In the genomic region with DNA sequence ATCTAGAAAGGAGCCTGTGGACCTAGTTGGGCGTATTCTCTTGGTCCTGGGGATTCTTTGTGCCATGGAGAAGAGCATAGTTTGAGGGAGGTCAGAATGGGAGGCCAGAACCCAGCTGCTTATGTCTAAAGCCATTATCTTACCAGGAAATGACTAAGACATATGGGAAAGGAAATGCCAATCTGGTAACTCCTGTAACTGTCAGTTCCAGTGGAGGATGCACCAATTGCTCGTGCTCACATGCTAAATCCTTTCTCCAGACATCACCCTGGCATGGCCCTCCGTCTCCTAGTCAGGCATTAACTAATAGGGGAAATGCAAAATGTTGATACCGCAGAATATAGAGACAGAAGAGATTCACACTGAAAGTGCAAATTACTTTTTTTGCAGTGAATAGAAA, we compare ENCODE assay signal across 15 cellular contexts.
A peak's percentile ranks its signal among the peaks of the same experiment; 100 is the strongest.
DNase-seq lines count a peak whose midpoint lies in the region; ATAC-seq, FAIRE-seq and TF ChIP-seq lines count a peak whose summit lies in the region.
"Had no signal": no experiment of that assay in that cellular context is flagged by ENCODE, and none has a peak within 500 bp of the region (broad histone marks: within the 10 kb centered on the region; RNA-seq: fewer than 3 reads in every experiment).

No MANE protein-coding gene starts in this region.

- peaks cover 17% of the 10 kb centered on the region for H3K9me3 Mint-ChIP-seq in activated T-helper 1 cell treated with anti-CD3 and anti-CD28 coated beads, Interleukin-12 subunit alpha, Interleukin-12 subunit beta, Interleukin-2, Interleukin-4 antibody, amounts not matched to agents 30 ng/mL and 10 ng/mL and 1 ng/mL, durations not matched to agents 14 hours and 24 hours and 36 hours
- peaks cover 0 to 2% (median under 1%) of the 10 kb centered on the region in 6 donors for H3K9me3 Mint-ChIP-seq in immature natural killer cell

- peak; percentile 56 for DNase-seq in AG10803 (ENCODE audit: low read depth)
- peak; percentile 61 for DNase-seq in HTR-8/SVneo (ENCODE audit: insufficient read length, low spot score)
- DNase-seq in brain microvascular endothelial cell, result peak; percentile 76
- DNase-seq in kidney glomerular epithelial cell (lab: John Stamatoyannopoulos, UW), result peak; percentile 51
- no peak for DNase-seq in activated T-helper 1 cell treated with anti-CD3 and anti-CD28 coated beads, Interleukin-12 subunit alpha, Interleukin-12 subunit beta, Interleukin-2, Interleukin-4 antibody, amounts not matched to agents 30 ng/mL and 10 ng/mL and 1 ng/mL, durations not matched to agents 14 hours and 24 hours and 36 hours (ENCODE audit: low spot score)
- DNase-seq in immature natural killer cell, result no peak
- DNase-seq: activated effector memory CD4-positive, alpha-beta T cell treated with anti-CD3 and anti-CD28 coated beads, Interleukin-2, amount 50 U/mL, for 16 hours; stimulated activated CD4-positive, alpha-beta T cell treated with anti-CD3 and anti-CD28 coated beads, Interleukin-12 subunit alpha, Interleukin-12 subunit beta, amount 100 ng/mL, for 4 hours; stomach had no signal

- no peak overlapping the region for H3K4me3 Mint-ChIP-seq in activated T-helper 1 cell treated with anti-CD3 and anti-CD28 coated beads, Interleukin-12 subunit alpha, Interleukin-12 subunit beta, Interleukin-2, Interleukin-4 antibody, amounts not matched to agents 30 ng/mL and 10 ng/mL and 1 ng/mL, durations not matched to agents 14 hours and 24 hours and 36 hours
- H3K4me3 Mint-ChIP-seq in immature natural killer cell, result no peak overlapping the region
- H3K4me3 Mint-ChIP-seq: B cell had no signal

- peak; percentile 89 for FAIRE-seq in HTR-8/SVneo (lab: Jason Lieb, UNC)
- FAIRE-seq: GM12891, islet of Langerhans had no signal

- no peaks in the 10 kb centered on the region for H3K27me3 ChIP-seq in brain microvascular endothelial cell (replicated peaks)

- H3K27ac ChIP-seq in brain microvascular endothelial cell, result no peak overlapping the region
- H3K27ac ChIP-seq: stomach, VCaP had no signal

- H3K27me3 Mint-ChIP-seq in activated T-helper 1 cell treated with anti-CD3 and anti-CD28 coated beads, Interleukin-12 subunit alpha, Interleukin-12 subunit beta, Interleukin-2, Interleukin-4 antibody, amounts not matched to agents 30 ng/mL and 10 ng/mL and 1 ng/mL, durations not matched to agents 14 hours and 24 hours and 36 hours (ENCODE audit: insufficient read depth), result no peaks in the 10 kb centered on the region
- peaks cover 0 to 3% (median 3%) of the 10 kb centered on the region in 3 donors for H3K27me3 Mint-ChIP-seq in immature natural killer cell (ENCODE audit: low read depth in 3 of 3)

- intact Hi-C loops in activated T-helper 1 cell treated with anti-CD3 and anti-CD28 coated beads, Interleukin-12 subunit alpha, Interleukin-12 subunit beta, Interleukin-2, Interleukin-4 antibody, amounts not matched to agents 30 ng/mL and 10 ng/mL and 1 ng/mL, durations not matched to agents 14 hours and 24 hours and 36 hours (cut with micrococcal nuclease), result no loop called here

- H3K36me3 ChIP-seq in brain microvascular endothelial cell (replicated peaks), result no peaks in the 10 kb centered on the region
- H3K36me3 ChIP-seq: stomach had no signal

- TF ChIP-seq CTCF in AG10803 (conservative IDR thresholded peaks at IDR 0.05; ENCODE audit: low read length), result no peak
- TF ChIP-seq CTCF in brain microvascular endothelial cell (IDR thresholded peaks at IDR 0.05; ENCODE audit: low read depth, low read length, missing control alignments), result no peak

- no peak overlapping the region for H3K4me3 ChIP-seq in AG10803 (ENCODE audit: low read length)
- no peak overlapping the region for H3K4me3 ChIP-seq in brain microvascular endothelial cell (ENCODE audit: low read depth, low read length)
- H3K4me3 ChIP-seq: stomach had no signal

- no peak overlapping the region for H3K27ac Mint-ChIP-seq in activated T-helper 1 cell treated with anti-CD3 and anti-CD28 coated beads, Interleukin-12 subunit alpha, Interleukin-12 subunit beta, Interleukin-2, Interleukin-4 antibody, amounts not matched to agents 30 ng/mL and 10 ng/mL and 1 ng/mL, durations not matched to agents 14 hours and 24 hours and 36 hours
- no peak overlapping the region for H3K27ac Mint-ChIP-seq in immature natural killer cell
- H3K27ac Mint-ChIP-seq: B cell had no signal

- in situ Hi-C loops in brain microvascular endothelial cell (cut with HindIII; ENCODE audit: low pct_ligation_motif_present, low sequenced_read_pairs), result no loop called here

- no peaks in the 10 kb centered on the region for H3K4me1 Mint-ChIP-seq in activated T-helper 1 cell treated with anti-CD3 and anti-CD28 coated beads, Interleukin-12 subunit alpha, Interleukin-12 subunit beta, Interleukin-2, Interleukin-4 antibody, amounts not matched to agents 30 ng/mL and 10 ng/mL and 1 ng/mL, durations not matched to agents 14 hours and 24 hours and 36 hours (ENCODE audit: low read depth)
- H3K4me1 Mint-ChIP-seq in immature natural killer cell, result no peaks in the 10 kb centered on the region
- H3K4me1 Mint-ChIP-seq: B cell had no signal

- ATAC-seq in GM18867 (IDR thresholded peaks at IDR 0.05; ENCODE audit: unreplicated experiment) (no peak), HG03039 (IDR thresholded peaks at IDR 0.05; ENCODE audit: unreplicated experiment) (no peak)

- no peaks in the 10 kb centered on the region for H3K36me3 Mint-ChIP-seq in activated T-helper 1 cell treated with anti-CD3 and anti-CD28 coated beads, Interleukin-12 subunit alpha, Interleukin-12 subunit beta, Interleukin-2, Interleukin-4 antibody, amounts not matched to agents 30 ng/mL and 10 ng/mL and 1 ng/mL, durations not matched to agents 14 hours and 24 hours and 36 hours (ENCODE audit: low read depth)
- no peaks in the 10 kb centered on the region for H3K36me3 Mint-ChIP-seq in immature natural killer cell

Comparison
In these comparisons a context has a peak if more than half of its experiments do, and no peak if none do; other contexts are left out.
1. DNase-seq: peak in AG10803 (single experiment), HTR-8/SVneo (single experiment), brain microvascular endothelial cell (single experiment) and kidney glomerular epithelial cell (single experiment); none in activated T-helper 1 cell treated with anti-CD3 and anti-CD28 coated beads, Interleukin-12 subunit alpha, Interleukin-12 subunit beta, Interleukin-2, Interleukin-4 antibody, amounts not matched to agents 30 ng/mL and 10 ng/mL and 1 ng/mL, durations not matched to agents 14 hours and 24 hours and 36 hours (single experiment) and immature natural killer cell (0 of 3).